Comparison of ENCODE assay signal across 8 cellular contexts in genomic region chr13:50125306-50125555, GRCh38.
DNase-seq lines count a peak whose midpoint lies in the region; ATAC-seq and TF ChIP-seq lines count a peak whose summit lies in the region.

No MANE protein-coding gene starts in this region.

- H3K36me3 ChIP-seq in KMS-11 (ENCODE audit: insufficient read depth) (no peaks in the 10 kb centered on the region), colonic mucosa (no peaks in the 10 kb centered on the region), muscle layer of duodenum (ENCODE audit: control insufficient read depth in 1 of 2, insufficient read depth in 2 of 2, low read length in 2 of 2) (peaks cover 0 to 18% of the 10 kb centered on the region in 2 donors)

- H3K36me3 Mint-ChIP-seq in activated T-cell treated with anti-CD3 and anti-CD28 coated beads, Interleukin-2, amount 50 U/mL, for 4 hours (ENCODE audit: insufficient read depth), result no peaks in the 10 kb centered on the region

- H3K79me2 ChIP-seq in KMS-11 (ENCODE audit: insufficient read depth, low read depth), result peaks cover 27% of the 10 kb centered on the region

- H3K4me3 Mint-ChIP-seq in activated T-cell treated with anti-CD3 and anti-CD28 coated beads, Interleukin-2, amount 50 U/mL, for 4 hours, result peak overlapping the region; percentile 83

- no peaks in the 10 kb centered on the region for H3K9me3 Mint-ChIP-seq in activated T-cell treated with anti-CD3 and anti-CD28 coated beads, Interleukin-2, amount 50 U/mL, for 4 hours

- H3K4me3 ChIP-seq in KMS-11 (IDR thresholded peaks at IDR 0.05; ENCODE audit: insufficient read depth, low read depth, low read length) (no peak overlapping the region), colonic mucosa (peak overlapping the region; percentile 67), muscle layer of duodenum (ENCODE audit: low read depth in 1 of 2, low read length in 2 of 2) (peak overlapping the region; percentile 73 to 91)

- peaks cover 64% of the 10 kb centered on the region for H3K4me1 Mint-ChIP-seq in activated T-cell treated with anti-CD3 and anti-CD28 coated beads, Interleukin-2, amount 50 U/mL, for 4 hours (ENCODE audit: low read depth)

- DNase-seq in activated T-cell treated with anti-CD3 and anti-CD28 coated beads, Interleukin-2, amount 50 U/mL, for 4 hours, result no peak
- no peak for DNase-seq in activated T-cell treated with anti-CD3 and anti-CD28 coated beads, Interleukin-2, amount 50 U/mL, for 1 hour
- DNase-seq in colonic mucosa, result no peak
- DNase-seq in AG08395 (ENCODE audit: low spot score), result no peak
- DNase-seq in foreskin keratinocyte, result no peak

- H3K9ac ChIP-seq in KMS-11 (peak overlapping the region; percentile 95), colonic mucosa (ENCODE audit: low read depth in 2 of 2, low read length in 2 of 2) (peak overlapping the region; percentile 97 to 100)

- intact Hi-C loops in colonic mucosa (cut with DNase I), result loop anchor here (2.0 kb wide), 1 partner anchor 44 kb away; no protein-coding TSS in a partner anchor

- peak; percentile 22 to 25 for ATAC-seq in activated T-cell treated with anti-CD3 and anti-CD28 coated beads, Interleukin-2, amount 50 U/mL, for 4 hours
- ATAC-seq in foreskin keratinocyte, result no peak
- ATAC-seq in GM19463 (IDR thresholded peaks at IDR 0.05; ENCODE audit: unreplicated experiment), result no peak

- H3K27ac ChIP-seq in KMS-11 (peak overlapping the region; percentile 96), colonic mucosa (peak overlapping the region; percentile 98), muscle layer of duodenum (ENCODE audit: low read length) (peak overlapping the region; percentile 93), foreskin keratinocyte (no peak overlapping the region)

- peak overlapping the region; percentile 41; the same call in 1 of the 2 replicates for H2AFZ ChIP-seq in KMS-11 (ENCODE audit: low read depth)

- H3K9me3 ChIP-seq in colonic mucosa (no peaks in the 10 kb centered on the region), muscle layer of duodenum (ENCODE audit: control insufficient read depth in 1 of 2, low read length in 2 of 2) (no peaks in the 10 kb centered on the region)

- TF ChIP-seq CTCF in KMS-11 (conservative IDR thresholded peaks at IDR 0.05; ENCODE audit: low read depth, low read length), result no peak
- TF ChIP-seq CTCF in colonic mucosa (IDR thresholded peaks at IDR 0.05), result no peak
- no peak for TF ChIP-seq CTCF in foreskin keratinocyte (conservative IDR thresholded peaks at IDR 0.05)

- H3K27me3 ChIP-seq in KMS-11 (ENCODE audit: insufficient read depth, low read depth) (no peaks in the 10 kb centered on the region), colonic mucosa (peaks cover 21% of the 10 kb centered on the region), muscle layer of duodenum (ENCODE audit: low read depth, low read length) (peaks cover 20% of the 10 kb centered on the region), foreskin keratinocyte (peaks cover 47% of the 10 kb centered on the region)

- H3K4me1 ChIP-seq in KMS-11 (ENCODE audit: low read depth, poor library complexity, severe bottlenecking), result peaks cover 24% of the 10 kb centered on the region
- peaks cover 24% of the 10 kb centered on the region for H3K4me1 ChIP-seq in colonic mucosa
- peaks cover 3 to 31% of the 10 kb centered on the region in 2 donors for H3K4me1 ChIP-seq in muscle layer of duodenum (ENCODE audit: control insufficient read depth in 1 of 2, insufficient read depth in 2 of 2, low read length in 2 of 2)
- H3K4me1 ChIP-seq in foreskin keratinocyte, result peaks cover 3% of the 10 kb centered on the region

- no peaks in the 10 kb centered on the region for H4K20me1 ChIP-seq in KMS-11 (ENCODE audit: insufficient read depth)

- H3K27me3 Mint-ChIP-seq in activated T-cell treated with anti-CD3 and anti-CD28 coated beads, Interleukin-2, amount 50 U/mL, for 4 hours (ENCODE audit: low read depth), result peaks cover 14% of the 10 kb centered on the region

- no peak overlapping the region; the same call in 1 of the 2 replicates for H3K4me2 ChIP-seq in KMS-11

Comparison
In these comparisons a context has a peak if more than half of its experiments do, and no peak if none do; other contexts are left out.
1. ATAC-seq: peak in activated T-cell treated with anti-CD3 and anti-CD28 coated beads, Interleukin-2, amount 50 U/mL, for 4 hours (2 of 2); none in foreskin keratinocyte (single experiment) and GM19463 (single experiment).